15 cellular contexts compared by ENCODE assay signal in the genomic region with DNA sequence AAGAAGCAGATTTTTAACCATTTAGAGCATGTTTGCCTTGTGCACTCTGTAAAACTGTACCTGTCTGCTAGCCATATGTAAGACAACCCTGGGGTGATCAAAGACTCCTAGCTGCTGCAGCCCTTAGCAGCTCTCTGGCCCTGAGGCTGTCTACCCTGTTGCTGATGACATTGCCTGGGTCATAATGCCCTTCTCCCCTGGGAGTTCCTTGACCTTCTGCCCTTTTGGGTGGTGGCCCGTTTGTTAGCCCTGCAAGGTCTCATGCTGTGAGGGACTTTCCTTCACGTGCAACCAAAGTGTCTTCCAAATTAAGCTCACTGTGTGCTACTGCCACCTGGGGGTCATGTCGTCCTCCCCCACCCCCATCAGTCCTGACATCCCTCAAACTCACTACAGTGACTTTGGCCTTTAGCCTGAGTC. TPM values are rescaled to one million over a fixed set of nuclear protein-coding genes. Genes with fewer than 3 reads are reported as not detected.
DNase-seq lines count a peak whose midpoint lies in the region; ATAC-seq, FAIRE-seq and TF ChIP-seq lines count a peak whose summit lies in the region.
"Had no signal": no experiment of that assay in that cellular context is flagged by ENCODE, and none has a peak within 500 bp of the region (broad histone marks: within the 10 kb centered on the region; RNA-seq: fewer than 3 reads in every experiment).

No MANE protein-coding gene starts in this region.

- H3K9me3 ChIP-seq in A549 (no peaks in the 10 kb centered on the region), MM.1S (replicated peaks; ENCODE audit: insufficient read depth, low read length) (no peaks in the 10 kb centered on the region)
- H3K9me3 ChIP-seq: colonic mucosa had no signal

- peaks cover 2% of the 10 kb centered on the region for H3K27me3 Mint-ChIP-seq in glutamatergic neuron (ENCODE audit: unreplicated experiment)

- no peak for FAIRE-seq in A549 (lab: Jason Lieb, UNC)

- 0% methylated on average over 3 of the region's 3 CpGs for WGBS in A549 (ENCODE audit: missing lambda C conversion rate)

- TF ChIP-seq RAD21 in A549 (conservative IDR thresholded peaks at IDR 0.05 in 1 of 2, IDR thresholded peaks at IDR 0.05 in 1 of 2) = peak; percentile 13 to 18; a peak in 2 of 5 replicates

- ATAC-seq in A549 (peak in 1 of 2 experiments; percentile 44; a peak in 1 of 6 replicates), GM19467 (IDR thresholded peaks at IDR 0.05; ENCODE audit: unreplicated experiment) (peak; percentile 55), SK-N-SH treated with all-trans-retinoic acid at 6 μM for 48 hours (no peak), HG03196 (IDR thresholded peaks at IDR 0.05; ENCODE audit: unreplicated experiment) (no peak)
- ATAC-seq: heart right ventricle; stimulated activated memory B cell treated with anti-CD40 and anti-IgM and Interleukin-4, amounts not matched to agents 10 μg/mL and 1 μg/mL and 100 μg/mL, for 72 hours had no signal

- H4K20me1 ChIP-seq in MM.1S (ENCODE audit: insufficient read depth, low read length) = no peaks in the 10 kb centered on the region

- peaks cover 30% of the 10 kb centered on the region; the same call in 2 of the 3 replicates for H3K4me1 ChIP-seq in A549
- H3K4me1 ChIP-seq in MM.1S (ENCODE audit: low read length) = no peaks in the 10 kb centered on the region
- H3K4me1 ChIP-seq: colonic mucosa, heart right ventricle had no signal

- H3K4me1 Mint-ChIP-seq in glutamatergic neuron (ENCODE audit: low read depth, unreplicated experiment) = peaks cover 16% of the 10 kb centered on the region
- H3K4me1 Mint-ChIP-seq: stimulated activated memory B cell treated with anti-CD40 and anti-IgM and Interleukin-4, amounts not matched to agents 10 μg/mL and 1 μg/mL and 100 μg/mL, for 72 hours had no signal

- TF ChIP-seq POLR2A in A549 (IDR thresholded peaks at IDR 0.05; ENCODE audit: low read length) = no peak

- peaks cover 25% of the 10 kb centered on the region for H3K36me3 Mint-ChIP-seq in glutamatergic neuron (ENCODE audit: unreplicated experiment)
- H3K36me3 Mint-ChIP-seq: stimulated activated memory B cell treated with anti-CD40 and anti-IgM and Interleukin-4, amounts not matched to agents 10 μg/mL and 1 μg/mL and 100 μg/mL, for 72 hours had no signal

- H3K4me3 ChIP-seq in A549 (no peak overlapping the region), MM.1S (ENCODE audit: low read length) (no peak overlapping the region)
- H3K4me3 ChIP-seq: colonic mucosa, heart right ventricle, PC-9 had no signal

- H3K27ac ChIP-seq in A549 = peak overlapping the region in 1 of 2 experiments; percentile 19; a peak in 1 of 6 replicates
- H3K27ac ChIP-seq in MM.1S (ENCODE audit: low read length) = no peak overlapping the region
- H3K27ac ChIP-seq: colonic mucosa, heart right ventricle, PC-9 had no signal

- CTCF ChIA-PET in A549 (lab: Yijun Ruan, JAX) = interaction anchor here (0.8 to 1.0 kb wide), 2 partner anchors 10 to 12 kb away, joined by 3 read pairs; no protein-coding TSS in a partner anchor

- H3K79me2 ChIP-seq in MM.1S (ENCODE audit: low read length) = no peaks in the 10 kb centered on the region

- no peak overlapping the region for H3K27ac Mint-ChIP-seq in glutamatergic neuron (ENCODE audit: unreplicated experiment)
- H3K27ac Mint-ChIP-seq: stimulated activated memory B cell treated with anti-CD40 and anti-IgM and Interleukin-4, amounts not matched to agents 10 μg/mL and 1 μg/mL and 100 μg/mL, for 72 hours had no signal

- no peak overlapping the region for H3K9ac ChIP-seq in MM.1S (ENCODE audit: low read length)

- H3K4me2 ChIP-seq in A549 = peak overlapping the region; percentile 36; the same call in 2 of the 3 replicates
- H3K4me2 ChIP-seq in MM.1S (ENCODE audit: low read depth, low read length) = no peak overlapping the region
- H3K4me2 ChIP-seq: PC-9 had no signal

- TF ChIP-seq CTCF in A549 (IDR thresholded peaks at IDR 0.05) (no peak), MM.1S (IDR thresholded peaks at IDR 0.05; ENCODE audit: low read length) (peak; percentile 48), glutamatergic neuron (IDR thresholded peaks at IDR 0.05; ENCODE audit: partially characterized antibody, unreplicated experiment) (no peak)

- no peaks in the 10 kb centered on the region for H3K9me2 ChIP-seq in MM.1S (replicated peaks; ENCODE audit: insufficient read depth, low read length)

- no peaks in the 10 kb centered on the region for H3K27me3 ChIP-seq in MM.1S (replicated peaks; ENCODE audit: insufficient read depth, low read length)
- H3K27me3 ChIP-seq: colonic mucosa had no signal

- no peaks in the 10 kb centered on the region for H3K36me3 ChIP-seq in MM.1S (replicated peaks; ENCODE audit: insufficient read depth, low read length)
- H3K36me3 ChIP-seq: colonic mucosa, heart right ventricle had no signal

- no peaks in the 10 kb centered on the region for H3F3A ChIP-seq in MM.1S (ENCODE audit: insufficient read depth, low read length)

- H2AFZ ChIP-seq in MM.1S (ENCODE audit: low read length) = no peak overlapping the region
- H2AFZ ChIP-seq: PC-9 had no signal

- no peak for TF ChIP-seq EP300 in A549 (IDR thresholded peaks at IDR 0.05)

- POLR2A ChIA-PET in A549 (lab: Yijun Ruan, JAX) = interaction anchor here (1.1 kb wide), 1 partner anchor 29 kb away, joined by 3 read pairs; no protein-coding TSS in a partner anchor

- peak in 1 of 2 experiments; percentile 35 for DNase-seq in A549 (ENCODE audit: low read depth in 1 of 2, low spot score in 1 of 2)
- peak; percentile 66 for DNase-seq in MM.1S
- DNase-seq in glutamatergic neuron = peak; percentile 18
- no peak for DNase-seq in SKM-1 treated with dmso at 0.1 percent for 144 hours (lab: John Stamatoyannopoulos, UW; ENCODE audit: unreplicated experiment)
- DNase-seq in cortex of kidney (lab: John Stamatoyannopoulos, UW) = no peak
- DNase-seq: activated CD4-positive, CD25-positive, alpha-beta regulatory T cell; activated effector memory CD4-positive, alpha-beta T cell treated with anti-CD3 and anti-CD28 coated beads, Interleukin-2, amount 50 U/mL, for 16 hours; colonic mucosa; heart right ventricle; NCI-H1436 treated with DMSO at 0.1 percent for 48 hours; PC-9 had no signal

- H3K9me3 Mint-ChIP-seq in glutamatergic neuron (ENCODE audit: unreplicated experiment) = peaks cover 4% of the 10 kb centered on the region

- no peak overlapping the region for H3K4me3 Mint-ChIP-seq in glutamatergic neuron (ENCODE audit: unreplicated experiment)
- H3K4me3 Mint-ChIP-seq: stimulated activated memory B cell treated with anti-CD40 and anti-IgM and Interleukin-4, amounts not matched to agents 10 μg/mL and 1 μg/mL and 100 μg/mL, for 72 hours had no signal

TF ChIP-seq in A549, 52 proteins besides CTCF, POLR2A, EP300 and RAD21:
- no peak for TF ChIP-seq CEBPB (IDR thresholded peaks at IDR 0.05)
- TF ChIP-seq ZSCAN20 (CRISPR knock-in tag; IDR thresholded peaks at IDR 0.05) = no peak
- TF ChIP-seq ESRRA (IDR thresholded peaks at IDR 0.05; ENCODE audit: borderline replicate concordance, low read length) = no peak
TF ChIP-seq in A549: peak in this region for 0.

TF ChIP-seq in SK-N-SH treated with all-trans-retinoic acid at 6 μM for 48 hours, 23 proteins besides CTCF, POLR2A, EP300 and RAD21 (continues in another document):
- TF ChIP-seq CSDC2 (CRISPR knock-in tag; IDR thresholded peaks at IDR 0.05) = no peak
- TF ChIP-seq TOX (CRISPR knock-in tag; IDR thresholded peaks at IDR 0.05; ENCODE audit: borderline replicate concordance) = no peak
- TF ChIP-seq ZNF565 (CRISPR knock-in tag; conservative IDR thresholded peaks at IDR 0.05; ENCODE audit: low read depth) = no peak
- TF ChIP-seq ESRRG (CRISPR knock-in tag; IDR thresholded peaks at IDR 0.05) = no peak
- TF ChIP-seq, protein P1, sequence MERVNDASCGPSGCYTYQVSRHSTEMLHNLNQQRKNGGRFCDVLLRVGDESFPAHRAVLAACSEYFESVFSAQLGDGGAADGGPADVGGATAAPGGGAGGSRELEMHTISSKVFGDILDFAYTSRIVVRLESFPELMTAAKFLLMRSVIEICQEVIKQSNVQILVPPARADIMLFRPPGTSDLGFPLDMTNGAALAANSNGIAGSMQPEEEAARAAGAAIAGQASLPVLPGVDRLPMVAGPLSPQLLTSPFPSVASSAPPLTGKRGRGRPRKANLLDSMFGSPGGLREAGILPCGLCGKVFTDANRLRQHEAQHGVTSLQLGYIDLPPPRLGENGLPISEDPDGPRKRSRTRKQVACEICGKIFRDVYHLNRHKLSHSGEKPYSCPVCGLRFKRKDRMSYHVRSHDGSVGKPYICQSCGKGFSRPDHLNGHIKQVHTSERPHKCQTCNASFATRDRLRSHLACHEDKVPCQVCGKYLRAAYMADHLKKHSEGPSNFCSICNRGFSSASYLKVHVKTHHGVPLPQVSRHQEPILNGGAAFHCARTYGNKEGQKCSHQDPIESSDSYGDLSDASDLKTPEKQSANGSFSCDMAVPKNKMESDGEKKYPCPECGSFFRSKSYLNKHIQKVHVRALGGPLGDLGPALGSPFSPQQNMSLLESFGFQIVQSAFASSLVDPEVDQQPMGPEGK (CRISPR knock-in tag; IDR thresholded peaks at IDR 0.05; ENCODE audit: borderline replicate concordance) = no peak
- TF ChIP-seq ZFP3 (CRISPR knock-in tag; IDR thresholded peaks at IDR 0.05) = no peak
- no peak for TF ChIP-seq BACH2 (CRISPR knock-in tag; IDR thresholded peaks at IDR 0.05; ENCODE audit: borderline replicate concordance)
- no peak for TF ChIP-seq RARB (CRISPR knock-in tag; IDR thresholded peaks at IDR 0.05)
- TF ChIP-seq ZNF8 (CRISPR knock-in tag; IDR thresholded peaks at IDR 0.05) = no peak

RNA-seq across cellular contexts. Expression of a gene that starts 7.4 kb away (rescaled TPM):
- polyA plus RNA-seq in A549 (2011; rRNA removed) (14.4 and 14.5 TPM in 2 replicates), A549 (2017; fragmentation: RNase III; extraction: RNeasy Plus Mini Kit Qiagen cat#74134 plus additional on column Dnase treatment) (6.6 to 9.0 TPM (median 8.0 TPM) in 3 replicates)
- 1.8 and 2.3 TPM in 2 replicates for polyA plus RNA-seq in A549 (2012; cell fraction: cytosol; rRNA removed)
- polyA plus RNA-seq in A549 (2012; cell fraction: nucleus; rRNA removed) = 2.0 and 2.3 TPM in 2 replicates
- 38.8 and 40.3 TPM in 2 replicates for polyA minus RNA-seq in A549 (2011; rRNA and poly(A)+ RNA removed)
- total RNA-seq in glutamatergic neuron (ENCODE audit: unreplicated experiment) = 11.8 TPM
- total RNA-seq: PC-9 had no signal

Comparison
In these comparisons a context has a peak if more than half of its experiments do, and no peak if none do; other contexts are left out.
1. DNase-seq: peak in MM.1S (single experiment) and glutamatergic neuron (single experiment); none in SKM-1 treated with dmso at 0.1 percent for 144 hours (single experiment) and cortex of kidney (single experiment).